8 cellular contexts compared by ENCODE assay signal in the genomic region with DNA sequence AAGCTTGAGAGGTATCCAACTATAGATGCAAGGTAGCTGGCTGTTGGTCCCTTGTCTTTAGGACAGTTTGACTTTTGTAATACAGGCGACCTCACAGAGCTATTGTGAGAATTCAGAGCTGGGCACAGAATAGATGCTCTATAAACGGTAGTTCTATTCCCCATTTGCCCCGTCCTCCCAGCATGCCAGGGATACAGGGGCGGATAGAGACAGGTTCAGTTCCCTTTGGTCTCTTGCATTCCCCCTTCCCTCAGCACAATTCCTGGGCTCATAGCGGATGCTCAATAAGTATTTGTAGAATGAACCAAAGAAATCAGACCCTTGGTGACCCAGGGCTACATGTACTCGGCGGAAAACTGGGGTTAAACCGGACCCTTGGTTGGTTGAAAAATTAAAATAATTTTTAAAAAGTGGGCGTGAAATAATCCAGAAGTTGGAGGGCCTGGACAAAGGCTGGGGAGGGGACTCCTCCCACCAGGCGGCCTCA. TPM values are rescaled to one million over a fixed set of nuclear protein-coding genes. Genes with fewer than 3 reads are reported as not detected.
DNase-seq lines count a peak whose midpoint lies in the region; ATAC-seq and TF ChIP-seq lines count a peak whose summit lies in the region.

No MANE protein-coding gene starts in this region.

- DNase-seq in stimulated activated naive CD8-positive, alpha-beta T cell treated with anti-CD3 and anti-CD28 coated beads, Interleukin-15, Interleukin-2, amounts not matched to agents 100 U/mL and 50 U/mL, for 24 hours: no peak
- DNase-seq in NCI-H1436 treated with DMSO at 0.1 percent for 48 hours (lab: John Stamatoyannopoulos, UW): no peak
- no peak for DNase-seq in RPMI8226
- DNase-seq in occipital lobe (lab: John Stamatoyannopoulos, UW): no peak

- H3K27ac Mint-ChIP-seq in stimulated activated naive CD8-positive, alpha-beta T cell treated with anti-CD3 and anti-CD28 coated beads, Interleukin-15, Interleukin-2, amounts not matched to agents 100 ng/mL and 50 ng/mL, for 24 hours: peak overlapping the region; percentile 85
- H3K27ac Mint-ChIP-seq in brain: peak overlapping the region in 4 of 5 experiments; percentile 70 to 92 (median 86)

- H3K4me3 Mint-ChIP-seq in stimulated activated naive CD8-positive, alpha-beta T cell treated with anti-CD3 and anti-CD28 coated beads, Interleukin-15, Interleukin-2, amounts not matched to agents 100 ng/mL and 50 ng/mL, for 24 hours: peak overlapping the region; percentile 82
- H3K4me3 Mint-ChIP-seq in brain: peak overlapping the region; percentile 80 to 97 (median 87)

- no peak for TF ChIP-seq CTCF in brain (conservative IDR thresholded peaks at IDR 0.05)

- no peaks in the 10 kb centered on the region for H3K27me3 ChIP-seq in mononuclear cell (ENCODE audit: insufficient read depth, low read length)

- no peaks in the 10 kb centered on the region for H3K9me3 Mint-ChIP-seq in stimulated activated naive CD8-positive, alpha-beta T cell treated with anti-CD3 and anti-CD28 coated beads, Interleukin-15, Interleukin-2, amounts not matched to agents 100 ng/mL and 50 ng/mL, for 24 hours
- peaks cover 0 to 2% (median 0%) of the 10 kb centered on the region in 5 experiments for H3K9me3 Mint-ChIP-seq in brain

- H3K4me3 ChIP-seq in mononuclear cell (ENCODE audit: low read length): peak overlapping the region; percentile 91

- H3K27me3 Mint-ChIP-seq in stimulated activated naive CD8-positive, alpha-beta T cell treated with anti-CD3 and anti-CD28 coated beads, Interleukin-15, Interleukin-2, amounts not matched to agents 100 ng/mL and 50 ng/mL, for 24 hours: no peaks in the 10 kb centered on the region
- H3K27me3 Mint-ChIP-seq in brain: peaks cover 18% of the 10 kb centered on the region

- H3K36me3 Mint-ChIP-seq in stimulated activated naive CD8-positive, alpha-beta T cell treated with anti-CD3 and anti-CD28 coated beads, Interleukin-15, Interleukin-2, amounts not matched to agents 100 ng/mL and 50 ng/mL, for 24 hours (ENCODE audit: low read depth): peaks cover 33% of the 10 kb centered on the region
- peaks cover 19% of the 10 kb centered on the region for H3K36me3 Mint-ChIP-seq in brain

- H3K4me1 ChIP-seq in mononuclear cell (ENCODE audit: insufficient read depth, low read length): peaks cover 38% of the 10 kb centered on the region

- no peak for ATAC-seq in stimulated activated naive CD8-positive, alpha-beta T cell treated with anti-CD3 and anti-CD28 coated beads, Interleukin-15, Interleukin-2, amounts not matched to agents 100 U/mL and 50 U/mL, for 24 hours
- ATAC-seq in HG03095 (IDR thresholded peaks at IDR 0.05; ENCODE audit: unreplicated experiment): no peak

- H3K4me1 Mint-ChIP-seq in stimulated activated naive CD8-positive, alpha-beta T cell treated with anti-CD3 and anti-CD28 coated beads, Interleukin-15, Interleukin-2, amounts not matched to agents 100 ng/mL and 50 ng/mL, for 24 hours (ENCODE audit: low read depth): peaks cover 42% of the 10 kb centered on the region
- H3K4me1 Mint-ChIP-seq in brain: peaks cover 43% of the 10 kb centered on the region

- H3K9me3 ChIP-seq in mononuclear cell (ENCODE audit: low read depth, low read length): no peaks in the 10 kb centered on the region

RNA-seq across cellular contexts. Expression of gene TOP1, which starts 0.7 kb away (rescaled TPM):
- 57.7 TPM for polyA plus RNA-seq in brain (ENCODE audit: insufficient read depth, low read depth, low replicate concordance)
- 26.2 TPM for total RNA-seq in mononuclear cell
- 26.2 TPM for total RNA-seq in occipital lobe
